In the genomic region with DNA sequence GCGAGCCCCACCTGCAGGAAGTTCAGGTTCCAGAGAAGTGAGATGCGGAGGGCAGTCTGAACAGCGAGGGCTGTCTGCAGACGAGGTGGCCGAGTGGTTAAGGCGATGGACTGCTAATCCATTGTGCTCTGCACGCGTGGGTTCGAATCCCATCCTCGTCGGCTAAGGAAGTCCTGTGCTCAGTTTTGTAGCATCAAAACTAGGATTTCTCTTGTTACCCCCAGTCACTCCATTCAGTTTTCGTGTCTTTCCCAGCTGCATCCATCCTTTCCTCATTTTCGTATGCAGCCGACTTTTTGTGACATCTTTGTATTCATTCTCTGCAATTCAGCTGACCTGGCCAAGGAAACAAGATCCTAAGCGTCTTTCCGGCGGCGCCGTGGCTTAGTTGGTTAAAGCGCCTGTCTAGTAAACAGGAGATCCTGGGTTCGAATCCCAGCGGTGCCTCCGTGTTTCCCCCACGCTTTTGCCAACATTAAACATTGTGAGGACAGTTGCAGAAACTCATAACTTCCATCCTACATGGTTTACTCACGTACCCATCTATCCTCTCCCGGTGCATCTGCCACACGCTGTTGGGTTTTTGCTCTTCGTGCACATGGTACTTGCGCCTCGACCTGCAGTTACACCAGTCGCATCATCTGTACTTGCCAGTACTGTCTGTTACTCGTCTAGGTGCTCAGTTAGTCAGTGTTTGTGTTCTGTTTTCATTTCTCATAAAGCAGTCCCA, we compare ENCODE assay signal across 1 cellular context.
A peak's percentile ranks its signal among the peaks of the same experiment; 100 is the strongest.
TF ChIP-seq lines count a peak whose summit lies in the region.

No MANE protein-coding gene starts in this region.

TF ChIP-seq in H1, 55 proteins besides CTCF, POLR2A, EP300 and RAD21:
- TF ChIP-seq, protein P1, sequence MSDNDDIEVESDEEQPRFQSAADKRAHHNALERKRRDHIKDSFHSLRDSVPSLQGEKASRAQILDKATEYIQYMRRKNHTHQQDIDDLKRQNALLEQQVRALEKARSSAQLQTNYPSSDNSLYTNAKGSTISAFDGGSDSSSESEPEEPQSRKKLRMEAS (IDR thresholded peaks at IDR 0.05), result peak; percentile 40; the same call in 1 of the 2 replicates
- TF ChIP-seq TAF7 (optimal IDR thresholded peaks at IDR 0.05; ENCODE audit: borderline replicate concordance, low read depth, low read length) (peak; percentile 55), ASH2L (IDR thresholded peaks at IDR 0.05; ENCODE audit: low read length) (peak; percentile 69), HDAC2 (IDR thresholded peaks at IDR 0.05; ENCODE audit: borderline replicate concordance in 1 of 2, low read depth in 2 of 2, low read length in 2 of 2) (0 out of 4 replicates have a peak, but pooled peaks of 1 of the 2 experiments have one; percentile 61), CHD2 (IDR thresholded peaks at IDR 0.05; ENCODE audit: low read length) (no peak), SP2 (IDR thresholded peaks at IDR 0.05; ENCODE audit: low read length) (no peak), KDM5A (IDR thresholded peaks at IDR 0.05; ENCODE audit: low read length) (no peak), CTBP2 (IDR thresholded peaks at IDR 0.05; ENCODE audit: borderline replicate concordance, insufficient read depth, insufficient read length, low read length) (no peak), SP1 (IDR thresholded peaks at IDR 0.05; ENCODE audit: low read depth, low read length) (no peak), FOSL1 (IDR thresholded peaks at IDR 0.05; ENCODE audit: insufficient read depth, low read depth, low read length) (no peak), YY1 (IDR thresholded peaks at IDR 0.05; ENCODE audit: low read depth, low read length) (no peak), TBP (IDR thresholded peaks at IDR 0.05; ENCODE audit: low read depth, low read length) (peak; percentile 98), GABPA (IDR thresholded peaks at IDR 0.05; ENCODE audit: borderline replicate concordance, insufficient read depth, low read length) (no peak), CBX5 (IDR thresholded peaks at IDR 0.05; ENCODE audit: low read depth, low read length) (no peak), POU5F1 (IDR thresholded peaks at IDR 0.05; ENCODE audit: low read depth, low read length) (0 out of 2 replicates have a peak, but pooled peaks have one; percentile 46), SP4 (IDR thresholded peaks at IDR 0.05; ENCODE audit: low read length) (peak; percentile 71; the same call in 1 of the 2 replicates), HDAC6 (IDR thresholded peaks at IDR 0.05; ENCODE audit: low read depth, low read length) (peak; percentile 44), NANOG (IDR thresholded peaks at IDR 0.05; ENCODE audit: insufficient read depth, low read depth, low read length, poor library complexity, severe bottlenecking) (no peak), TAF1 (IDR thresholded peaks at IDR 0.05; ENCODE audit: low read depth, low read length) (no peak), POLR2AphosphoS5 (IDR thresholded peaks at IDR 0.05; ENCODE audit: low read depth, low read length) (no peak), CHD1 (IDR thresholded peaks at IDR 0.05; ENCODE audit: low read depth, low read length) (no peak), CBX8 (IDR thresholded peaks at IDR 0.05; ENCODE audit: borderline replicate concordance, low read depth, low read length) (no peak), JUND (IDR thresholded peaks at IDR 0.05; ENCODE audit: low read length) (no peak), SIX5 (IDR thresholded peaks at IDR 0.05; ENCODE audit: low read depth, low read length) (no peak), MAFK (IDR thresholded peaks at IDR 0.05; ENCODE audit: low read depth, low read length) (no peak; the same call in 1 of the 2 replicates), PHF8 (conservative IDR thresholded peaks at IDR 0.05; ENCODE audit: low read depth, low read length) (no peak), RNF2 (IDR thresholded peaks at IDR 0.05; ENCODE audit: borderline replicate concordance, low read depth, low read length, missing control alignments, poor library complexity, severe bottlenecking) (no peak), BRCA1 (IDR thresholded peaks at IDR 0.05; ENCODE audit: low read depth, low read length) (no peak; the same call in 1 of the 2 replicates), KDM1A (IDR thresholded peaks at IDR 0.05; ENCODE audit: borderline replicate concordance, low read length) (no peak; the same call in 1 of the 2 replicates), SIN3A (conservative IDR thresholded peaks at IDR 0.05 in 1 of 2, IDR thresholded peaks at IDR 0.05 in 1 of 2; ENCODE audit: low read depth in 1 of 2, low read length in 2 of 2) (no peak), ZNF274 (IDR thresholded peaks at IDR 0.05; ENCODE audit: borderline replicate concordance, extremely low read depth, low read length) (no peak), BCL11A (IDR thresholded peaks at IDR 0.05; ENCODE audit: low read depth in 2 of 2, low read length in 2 of 2) (no peak), TEAD4 (IDR thresholded peaks at IDR 0.05; ENCODE audit: low read depth, low read length) (peak; percentile 88), SRF (IDR thresholded peaks at IDR 0.05; ENCODE audit: low read depth, low read length) (no peak), EZH2 (IDR thresholded peaks at IDR 0.05; ENCODE audit: low read depth, low read length, severe bottlenecking) (no peak), CREB1 (IDR thresholded peaks at IDR 0.05) (peak; percentile 50; the same call in 1 of the 2 replicates), RBBP5 (IDR thresholded peaks at IDR 0.05; ENCODE audit: borderline replicate concordance, low read depth, low read length) (no peak; the same call in 1 of the 2 replicates), CEBPB (IDR thresholded peaks at IDR 0.05; ENCODE audit: low read depth, low read length) (no peak), JUN (IDR thresholded peaks at IDR 0.05; ENCODE audit: low read depth, low read length) (no peak), RXRA (IDR thresholded peaks at IDR 0.05; ENCODE audit: insufficient read depth, low read depth, low read length) (no peak), NRF1 (IDR thresholded peaks at IDR 0.05; ENCODE audit: low read depth, low read length) (peak; percentile 24; the same call in 1 of the 2 replicates)
- TF ChIP-seq, protein P2, sequence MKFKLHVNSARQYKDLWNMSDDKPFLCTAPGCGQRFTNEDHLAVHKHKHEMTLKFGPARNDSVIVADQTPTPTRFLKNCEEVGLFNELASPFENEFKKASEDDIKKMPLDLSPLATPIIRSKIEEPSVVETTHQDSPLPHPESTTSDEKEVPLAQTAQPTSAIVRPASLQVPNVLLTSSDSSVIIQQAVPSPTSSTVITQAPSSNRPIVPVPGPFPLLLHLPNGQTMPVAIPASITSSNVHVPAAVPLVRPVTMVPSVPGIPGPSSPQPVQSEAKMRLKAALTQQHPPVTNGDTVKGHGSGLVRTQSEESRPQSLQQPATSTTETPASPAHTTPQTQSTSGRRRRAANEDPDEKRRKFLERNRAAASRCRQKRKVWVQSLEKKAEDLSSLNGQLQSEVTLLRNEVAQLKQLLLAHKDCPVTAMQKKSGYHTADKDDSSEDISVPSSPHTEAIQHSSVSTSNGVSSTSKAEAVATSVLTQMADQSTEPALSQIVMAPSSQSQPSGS (IDR thresholded peaks at IDR 0.05; ENCODE audit: low read length), result peak; percentile 84
- TF ChIP-seq, protein P3, sequence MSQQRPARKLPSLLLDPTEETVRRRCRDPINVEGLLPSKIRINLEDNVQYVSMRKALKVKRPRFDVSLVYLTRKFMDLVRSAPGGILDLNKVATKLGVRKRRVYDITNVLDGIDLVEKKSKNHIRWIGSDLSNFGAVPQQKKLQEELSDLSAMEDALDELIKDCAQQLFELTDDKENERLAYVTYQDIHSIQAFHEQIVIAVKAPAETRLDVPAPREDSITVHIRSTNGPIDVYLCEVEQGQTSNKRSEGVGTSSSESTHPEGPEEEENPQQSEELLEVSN (IDR thresholded peaks at IDR 0.05), result peak; percentile 35; the same call in 1 of the 2 replicates
- TF ChIP-seq, protein P4, sequence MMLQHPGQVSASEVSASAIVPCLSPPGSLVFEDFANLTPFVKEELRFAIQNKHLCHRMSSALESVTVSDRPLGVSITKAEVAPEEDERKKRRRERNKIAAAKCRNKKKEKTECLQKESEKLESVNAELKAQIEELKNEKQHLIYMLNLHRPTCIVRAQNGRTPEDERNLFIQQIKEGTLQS (IDR thresholded peaks at IDR 0.05; ENCODE audit: insufficient read depth, low read depth, low read length), result no peak
- TF ChIP-seq, protein P5, sequence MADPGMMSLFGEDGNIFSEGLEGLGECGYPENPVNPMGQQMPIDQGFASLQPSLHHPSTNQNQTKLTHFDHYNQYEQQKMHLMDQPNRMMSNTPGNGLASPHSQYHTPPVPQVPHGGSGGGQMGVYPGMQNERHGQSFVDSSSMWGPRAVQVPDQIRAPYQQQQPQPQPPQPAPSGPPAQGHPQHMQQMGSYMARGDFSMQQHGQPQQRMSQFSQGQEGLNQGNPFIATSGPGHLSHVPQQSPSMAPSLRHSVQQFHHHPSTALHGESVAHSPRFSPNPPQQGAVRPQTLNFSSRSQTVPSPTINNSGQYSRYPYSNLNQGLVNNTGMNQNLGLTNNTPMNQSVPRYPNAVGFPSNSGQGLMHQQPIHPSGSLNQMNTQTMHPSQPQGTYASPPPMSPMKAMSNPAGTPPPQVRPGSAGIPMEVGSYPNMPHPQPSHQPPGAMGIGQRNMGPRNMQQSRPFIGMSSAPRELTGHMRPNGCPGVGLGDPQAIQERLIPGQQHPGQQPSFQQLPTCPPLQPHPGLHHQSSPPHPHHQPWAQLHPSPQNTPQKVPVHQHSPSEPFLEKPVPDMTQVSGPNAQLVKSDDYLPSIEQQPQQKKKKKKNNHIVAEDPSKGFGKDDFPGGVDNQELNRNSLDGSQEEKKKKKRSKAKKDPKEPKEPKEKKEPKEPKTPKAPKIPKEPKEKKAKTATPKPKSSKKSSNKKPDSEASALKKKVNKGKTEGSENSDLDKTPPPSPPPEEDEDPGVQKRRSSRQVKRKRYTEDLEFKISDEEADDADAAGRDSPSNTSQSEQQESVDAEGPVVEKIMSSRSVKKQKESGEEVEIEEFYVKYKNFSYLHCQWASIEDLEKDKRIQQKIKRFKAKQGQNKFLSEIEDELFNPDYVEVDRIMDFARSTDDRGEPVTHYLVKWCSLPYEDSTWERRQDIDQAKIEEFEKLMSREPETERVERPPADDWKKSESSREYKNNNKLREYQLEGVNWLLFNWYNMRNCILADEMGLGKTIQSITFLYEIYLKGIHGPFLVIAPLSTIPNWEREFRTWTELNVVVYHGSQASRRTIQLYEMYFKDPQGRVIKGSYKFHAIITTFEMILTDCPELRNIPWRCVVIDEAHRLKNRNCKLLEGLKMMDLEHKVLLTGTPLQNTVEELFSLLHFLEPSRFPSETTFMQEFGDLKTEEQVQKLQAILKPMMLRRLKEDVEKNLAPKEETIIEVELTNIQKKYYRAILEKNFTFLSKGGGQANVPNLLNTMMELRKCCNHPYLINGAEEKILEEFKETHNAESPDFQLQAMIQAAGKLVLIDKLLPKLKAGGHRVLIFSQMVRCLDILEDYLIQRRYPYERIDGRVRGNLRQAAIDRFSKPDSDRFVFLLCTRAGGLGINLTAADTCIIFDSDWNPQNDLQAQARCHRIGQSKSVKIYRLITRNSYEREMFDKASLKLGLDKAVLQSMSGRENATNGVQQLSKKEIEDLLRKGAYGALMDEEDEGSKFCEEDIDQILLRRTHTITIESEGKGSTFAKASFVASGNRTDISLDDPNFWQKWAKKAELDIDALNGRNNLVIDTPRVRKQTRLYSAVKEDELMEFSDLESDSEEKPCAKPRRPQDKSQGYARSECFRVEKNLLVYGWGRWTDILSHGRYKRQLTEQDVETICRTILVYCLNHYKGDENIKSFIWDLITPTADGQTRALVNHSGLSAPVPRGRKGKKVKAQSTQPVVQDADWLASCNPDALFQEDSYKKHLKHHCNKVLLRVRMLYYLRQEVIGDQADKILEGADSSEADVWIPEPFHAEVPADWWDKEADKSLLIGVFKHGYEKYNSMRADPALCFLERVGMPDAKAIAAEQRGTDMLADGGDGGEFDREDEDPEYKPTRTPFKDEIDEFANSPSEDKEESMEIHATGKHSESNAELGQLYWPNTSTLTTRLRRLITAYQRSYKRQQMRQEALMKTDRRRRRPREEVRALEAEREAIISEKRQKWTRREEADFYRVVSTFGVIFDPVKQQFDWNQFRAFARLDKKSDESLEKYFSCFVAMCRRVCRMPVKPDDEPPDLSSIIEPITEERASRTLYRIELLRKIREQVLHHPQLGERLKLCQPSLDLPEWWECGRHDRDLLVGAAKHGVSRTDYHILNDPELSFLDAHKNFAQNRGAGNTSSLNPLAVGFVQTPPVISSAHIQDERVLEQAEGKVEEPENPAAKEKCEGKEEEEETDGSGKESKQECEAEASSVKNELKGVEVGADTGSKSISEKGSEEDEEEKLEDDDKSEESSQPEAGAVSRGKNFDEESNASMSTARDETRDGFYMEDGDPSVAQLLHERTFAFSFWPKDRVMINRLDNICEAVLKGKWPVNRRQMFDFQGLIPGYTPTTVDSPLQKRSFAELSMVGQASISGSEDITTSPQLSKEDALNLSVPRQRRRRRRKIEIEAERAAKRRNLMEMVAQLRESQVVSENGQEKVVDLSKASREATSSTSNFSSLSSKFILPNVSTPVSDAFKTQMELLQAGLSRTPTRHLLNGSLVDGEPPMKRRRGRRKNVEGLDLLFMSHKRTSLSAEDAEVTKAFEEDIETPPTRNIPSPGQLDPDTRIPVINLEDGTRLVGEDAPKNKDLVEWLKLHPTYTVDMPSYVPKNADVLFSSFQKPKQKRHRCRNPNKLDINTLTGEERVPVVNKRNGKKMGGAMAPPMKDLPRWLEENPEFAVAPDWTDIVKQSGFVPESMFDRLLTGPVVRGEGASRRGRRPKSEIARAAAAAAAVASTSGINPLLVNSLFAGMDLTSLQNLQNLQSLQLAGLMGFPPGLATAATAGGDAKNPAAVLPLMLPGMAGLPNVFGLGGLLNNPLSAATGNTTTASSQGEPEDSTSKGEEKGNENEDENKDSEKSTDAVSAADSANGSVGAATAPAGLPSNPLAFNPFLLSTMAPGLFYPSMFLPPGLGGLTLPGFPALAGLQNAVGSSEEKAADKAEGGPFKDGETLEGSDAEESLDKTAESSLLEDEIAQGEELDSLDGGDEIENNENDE (IDR thresholded peaks at IDR 0.05; ENCODE audit: insufficient replicate concordance, low read length), result peak; percentile 13
- TF ChIP-seq, protein P6, sequence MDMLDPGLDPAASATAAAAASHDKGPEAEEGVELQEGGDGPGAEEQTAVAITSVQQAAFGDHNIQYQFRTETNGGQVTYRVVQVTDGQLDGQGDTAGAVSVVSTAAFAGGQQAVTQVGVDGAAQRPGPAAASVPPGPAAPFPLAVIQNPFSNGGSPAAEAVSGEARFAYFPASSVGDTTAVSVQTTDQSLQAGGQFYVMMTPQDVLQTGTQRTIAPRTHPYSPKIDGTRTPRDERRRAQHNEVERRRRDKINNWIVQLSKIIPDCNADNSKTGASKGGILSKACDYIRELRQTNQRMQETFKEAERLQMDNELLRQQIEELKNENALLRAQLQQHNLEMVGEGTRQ (IDR thresholded peaks at IDR 0.05; ENCODE audit: low read length), result no peak
